In genomic region chr3:12999147-13000140, GRCh38 we compare ENCODE assay signal across 1 cellular context.
TF ChIP-seq lines count a peak whose summit lies in the region.

No MANE protein-coding gene starts in this region.

TF ChIP-seq in K562, 482 proteins besides CTCF, POLR2A, EP300 and RAD21 (continued from another document and continues in another):
- TF ChIP-seq, protein P1, sequence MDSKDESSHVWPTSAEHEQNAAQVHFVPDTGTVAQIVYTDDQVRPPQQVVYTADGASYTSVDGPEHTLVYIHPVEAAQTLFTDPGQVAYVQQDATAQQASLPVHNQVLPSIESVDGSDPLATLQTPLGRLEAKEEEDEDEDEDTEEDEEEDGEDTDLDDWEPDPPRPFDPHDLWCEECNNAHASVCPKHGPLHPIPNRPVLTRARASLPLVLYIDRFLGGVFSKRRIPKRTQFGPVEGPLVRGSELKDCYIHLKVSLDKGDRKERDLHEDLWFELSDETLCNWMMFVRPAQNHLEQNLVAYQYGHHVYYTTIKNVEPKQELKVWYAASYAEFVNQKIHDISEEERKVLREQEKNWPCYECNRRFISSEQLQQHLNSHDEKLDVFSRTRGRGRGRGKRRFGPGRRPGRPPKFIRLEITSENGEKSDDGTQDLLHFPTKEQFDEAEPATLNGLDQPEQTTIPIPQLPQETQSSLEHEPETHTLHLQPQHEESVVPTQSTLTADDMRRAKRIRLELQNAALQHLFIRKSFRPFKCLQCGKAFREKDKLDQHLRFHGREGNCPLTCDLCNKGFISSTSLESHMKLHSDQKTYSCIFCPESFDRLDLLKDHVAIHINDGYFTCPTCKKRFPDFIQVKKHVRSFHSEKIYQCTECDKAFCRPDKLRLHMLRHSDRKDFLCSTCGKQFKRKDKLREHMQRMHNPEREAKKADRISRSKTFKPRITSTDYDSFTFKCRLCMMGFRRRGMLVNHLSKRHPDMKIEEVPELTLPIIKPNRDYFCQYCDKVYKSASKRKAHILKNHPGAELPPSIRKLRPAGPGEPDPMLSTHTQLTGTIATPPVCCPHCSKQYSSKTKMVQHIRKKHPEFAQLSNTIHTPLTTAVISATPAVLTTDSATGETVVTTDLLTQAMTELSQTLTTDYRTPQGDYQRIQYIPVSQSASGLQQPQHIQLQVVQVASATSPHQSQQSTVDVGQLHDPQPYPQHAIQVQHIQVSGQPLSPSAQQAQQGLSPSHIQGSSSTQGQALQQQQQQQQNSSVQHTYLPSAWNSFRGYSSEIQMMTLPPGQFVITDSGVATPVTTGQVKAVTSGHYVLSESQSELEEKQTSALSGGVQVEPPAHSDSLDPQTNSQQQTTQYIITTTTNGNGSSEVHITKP (IDR thresholded peaks at IDR 0.05; ENCODE audit: partially characterized antibody), result peak; percentile 100
- 0 out of 2 replicates have a peak, but pooled peaks have one; percentile 51 for TF ChIP-seq CBX1 (IDR thresholded peaks at IDR 0.05; ENCODE audit: low read depth)
- TF ChIP-seq ZNF79 (CRISPR knock-in tag; IDR thresholded peaks at IDR 0.05; ENCODE audit: low read depth), result peak; percentile 55; the same call in 1 of the 2 replicates
- no peak for TF ChIP-seq PYGO2 (tag; IDR thresholded peaks at IDR 0.05)
- TF ChIP-seq RHOXF2B (CRISPR knock-in tag; conservative IDR thresholded peaks at IDR 0.05), result 0 out of 2 replicates have a peak, but pooled peaks have one; percentile 58
- TF ChIP-seq KDM5B (IDR thresholded peaks at IDR 0.05; ENCODE audit: insufficient replicate concordance, low read depth, low read length), result peak; percentile 55
- TF ChIP-seq, protein P2, sequence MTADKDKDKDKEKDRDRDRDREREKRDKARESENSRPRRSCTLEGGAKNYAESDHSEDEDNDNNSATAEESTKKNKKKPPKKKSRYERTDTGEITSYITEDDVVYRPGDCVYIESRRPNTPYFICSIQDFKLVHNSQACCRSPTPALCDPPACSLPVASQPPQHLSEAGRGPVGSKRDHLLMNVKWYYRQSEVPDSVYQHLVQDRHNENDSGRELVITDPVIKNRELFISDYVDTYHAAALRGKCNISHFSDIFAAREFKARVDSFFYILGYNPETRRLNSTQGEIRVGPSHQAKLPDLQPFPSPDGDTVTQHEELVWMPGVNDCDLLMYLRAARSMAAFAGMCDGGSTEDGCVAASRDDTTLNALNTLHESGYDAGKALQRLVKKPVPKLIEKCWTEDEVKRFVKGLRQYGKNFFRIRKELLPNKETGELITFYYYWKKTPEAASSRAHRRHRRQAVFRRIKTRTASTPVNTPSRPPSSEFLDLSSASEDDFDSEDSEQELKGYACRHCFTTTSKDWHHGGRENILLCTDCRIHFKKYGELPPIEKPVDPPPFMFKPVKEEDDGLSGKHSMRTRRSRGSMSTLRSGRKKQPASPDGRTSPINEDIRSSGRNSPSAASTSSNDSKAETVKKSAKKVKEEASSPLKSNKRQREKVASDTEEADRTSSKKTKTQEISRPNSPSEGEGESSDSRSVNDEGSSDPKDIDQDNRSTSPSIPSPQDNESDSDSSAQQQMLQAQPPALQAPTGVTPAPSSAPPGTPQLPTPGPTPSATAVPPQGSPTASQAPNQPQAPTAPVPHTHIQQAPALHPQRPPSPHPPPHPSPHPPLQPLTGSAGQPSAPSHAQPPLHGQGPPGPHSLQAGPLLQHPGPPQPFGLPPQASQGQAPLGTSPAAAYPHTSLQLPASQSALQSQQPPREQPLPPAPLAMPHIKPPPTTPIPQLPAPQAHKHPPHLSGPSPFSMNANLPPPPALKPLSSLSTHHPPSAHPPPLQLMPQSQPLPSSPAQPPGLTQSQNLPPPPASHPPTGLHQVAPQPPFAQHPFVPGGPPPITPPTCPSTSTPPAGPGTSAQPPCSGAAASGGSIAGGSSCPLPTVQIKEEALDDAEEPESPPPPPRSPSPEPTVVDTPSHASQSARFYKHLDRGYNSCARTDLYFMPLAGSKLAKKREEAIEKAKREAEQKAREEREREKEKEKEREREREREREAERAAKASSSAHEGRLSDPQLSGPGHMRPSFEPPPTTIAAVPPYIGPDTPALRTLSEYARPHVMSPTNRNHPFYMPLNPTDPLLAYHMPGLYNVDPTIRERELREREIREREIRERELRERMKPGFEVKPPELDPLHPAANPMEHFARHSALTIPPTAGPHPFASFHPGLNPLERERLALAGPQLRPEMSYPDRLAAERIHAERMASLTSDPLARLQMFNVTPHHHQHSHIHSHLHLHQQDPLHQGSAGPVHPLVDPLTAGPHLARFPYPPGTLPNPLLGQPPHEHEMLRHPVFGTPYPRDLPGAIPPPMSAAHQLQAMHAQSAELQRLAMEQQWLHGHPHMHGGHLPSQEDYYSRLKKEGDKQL (CRISPR knock-in tag; IDR thresholded peaks at IDR 0.05; ENCODE audit: borderline replicate concordance), result no peak
- TF ChIP-seq RFX1 (IDR thresholded peaks at IDR 0.05), result peak; percentile 74; the same call in 1 of the 2 replicates
- peak; percentile 87 for TF ChIP-seq EP400 (IDR thresholded peaks at IDR 0.05)
- TF ChIP-seq CREB5 (CRISPR knock-in tag; IDR thresholded peaks at IDR 0.05), result peak; percentile 66
- TF ChIP-seq ARNT (IDR thresholded peaks at IDR 0.05), result peak; percentile 46 to 77; a peak in 2 of 4 replicates
- TF ChIP-seq ELF2 (CRISPR knock-in tag; IDR thresholded peaks at IDR 0.05), result no peak; the same call in 1 of the 2 replicates
- no peak for TF ChIP-seq ZNF431 (CRISPR knock-in tag; IDR thresholded peaks at IDR 0.05)
- no peak for TF ChIP-seq FUS (optimal IDR thresholded peaks at IDR 0.05; ENCODE audit: low read depth, low read length)
- TF ChIP-seq, protein P3, sequence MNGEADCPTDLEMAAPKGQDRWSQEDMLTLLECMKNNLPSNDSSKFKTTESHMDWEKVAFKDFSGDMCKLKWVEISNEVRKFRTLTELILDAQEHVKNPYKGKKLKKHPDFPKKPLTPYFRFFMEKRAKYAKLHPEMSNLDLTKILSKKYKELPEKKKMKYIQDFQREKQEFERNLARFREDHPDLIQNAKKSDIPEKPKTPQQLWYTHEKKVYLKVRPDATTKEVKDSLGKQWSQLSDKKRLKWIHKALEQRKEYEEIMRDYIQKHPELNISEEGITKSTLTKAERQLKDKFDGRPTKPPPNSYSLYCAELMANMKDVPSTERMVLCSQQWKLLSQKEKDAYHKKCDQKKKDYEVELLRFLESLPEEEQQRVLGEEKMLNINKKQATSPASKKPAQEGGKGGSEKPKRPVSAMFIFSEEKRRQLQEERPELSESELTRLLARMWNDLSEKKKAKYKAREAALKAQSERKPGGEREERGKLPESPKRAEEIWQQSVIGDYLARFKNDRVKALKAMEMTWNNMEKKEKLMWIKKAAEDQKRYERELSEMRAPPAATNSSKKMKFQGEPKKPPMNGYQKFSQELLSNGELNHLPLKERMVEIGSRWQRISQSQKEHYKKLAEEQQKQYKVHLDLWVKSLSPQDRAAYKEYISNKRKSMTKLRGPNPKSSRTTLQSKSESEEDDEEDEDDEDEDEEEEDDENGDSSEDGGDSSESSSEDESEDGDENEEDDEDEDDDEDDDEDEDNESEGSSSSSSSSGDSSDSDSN (IDR thresholded peaks at IDR 0.05; ENCODE audit: borderline replicate concordance in 1 of 2, low read depth in 2 of 2, low read length in 2 of 2), result no peak
- no peak for TF ChIP-seq HMG20A (CRISPR knock-in tag; conservative IDR thresholded peaks at IDR 0.05)
- peak; percentile 83 for TF ChIP-seq HDAC3 (IDR thresholded peaks at IDR 0.05; ENCODE audit: borderline replicate concordance, partially characterized antibody)
- TF ChIP-seq, protein P4, sequence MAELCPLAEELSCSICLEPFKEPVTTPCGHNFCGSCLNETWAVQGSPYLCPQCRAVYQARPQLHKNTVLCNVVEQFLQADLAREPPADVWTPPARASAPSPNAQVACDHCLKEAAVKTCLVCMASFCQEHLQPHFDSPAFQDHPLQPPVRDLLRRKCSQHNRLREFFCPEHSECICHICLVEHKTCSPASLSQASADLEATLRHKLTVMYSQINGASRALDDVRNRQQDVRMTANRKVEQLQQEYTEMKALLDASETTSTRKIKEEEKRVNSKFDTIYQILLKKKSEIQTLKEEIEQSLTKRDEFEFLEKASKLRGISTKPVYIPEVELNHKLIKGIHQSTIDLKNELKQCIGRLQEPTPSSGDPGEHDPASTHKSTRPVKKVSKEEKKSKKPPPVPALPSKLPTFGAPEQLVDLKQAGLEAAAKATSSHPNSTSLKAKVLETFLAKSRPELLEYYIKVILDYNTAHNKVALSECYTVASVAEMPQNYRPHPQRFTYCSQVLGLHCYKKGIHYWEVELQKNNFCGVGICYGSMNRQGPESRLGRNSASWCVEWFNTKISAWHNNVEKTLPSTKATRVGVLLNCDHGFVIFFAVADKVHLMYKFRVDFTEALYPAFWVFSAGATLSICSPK (IDR thresholded peaks at IDR 0.05; ENCODE audit: borderline replicate concordance), result no peak
- TF ChIP-seq SAP30 (IDR thresholded peaks at IDR 0.05; ENCODE audit: borderline replicate concordance, insufficient read depth, low read depth, low read length, poor library complexity, severe bottlenecking), result no peak
- TF ChIP-seq USF2 (CRISPR knock-in tag; IDR thresholded peaks at IDR 0.05), result peak; percentile 86
- TF ChIP-seq, protein P5, sequence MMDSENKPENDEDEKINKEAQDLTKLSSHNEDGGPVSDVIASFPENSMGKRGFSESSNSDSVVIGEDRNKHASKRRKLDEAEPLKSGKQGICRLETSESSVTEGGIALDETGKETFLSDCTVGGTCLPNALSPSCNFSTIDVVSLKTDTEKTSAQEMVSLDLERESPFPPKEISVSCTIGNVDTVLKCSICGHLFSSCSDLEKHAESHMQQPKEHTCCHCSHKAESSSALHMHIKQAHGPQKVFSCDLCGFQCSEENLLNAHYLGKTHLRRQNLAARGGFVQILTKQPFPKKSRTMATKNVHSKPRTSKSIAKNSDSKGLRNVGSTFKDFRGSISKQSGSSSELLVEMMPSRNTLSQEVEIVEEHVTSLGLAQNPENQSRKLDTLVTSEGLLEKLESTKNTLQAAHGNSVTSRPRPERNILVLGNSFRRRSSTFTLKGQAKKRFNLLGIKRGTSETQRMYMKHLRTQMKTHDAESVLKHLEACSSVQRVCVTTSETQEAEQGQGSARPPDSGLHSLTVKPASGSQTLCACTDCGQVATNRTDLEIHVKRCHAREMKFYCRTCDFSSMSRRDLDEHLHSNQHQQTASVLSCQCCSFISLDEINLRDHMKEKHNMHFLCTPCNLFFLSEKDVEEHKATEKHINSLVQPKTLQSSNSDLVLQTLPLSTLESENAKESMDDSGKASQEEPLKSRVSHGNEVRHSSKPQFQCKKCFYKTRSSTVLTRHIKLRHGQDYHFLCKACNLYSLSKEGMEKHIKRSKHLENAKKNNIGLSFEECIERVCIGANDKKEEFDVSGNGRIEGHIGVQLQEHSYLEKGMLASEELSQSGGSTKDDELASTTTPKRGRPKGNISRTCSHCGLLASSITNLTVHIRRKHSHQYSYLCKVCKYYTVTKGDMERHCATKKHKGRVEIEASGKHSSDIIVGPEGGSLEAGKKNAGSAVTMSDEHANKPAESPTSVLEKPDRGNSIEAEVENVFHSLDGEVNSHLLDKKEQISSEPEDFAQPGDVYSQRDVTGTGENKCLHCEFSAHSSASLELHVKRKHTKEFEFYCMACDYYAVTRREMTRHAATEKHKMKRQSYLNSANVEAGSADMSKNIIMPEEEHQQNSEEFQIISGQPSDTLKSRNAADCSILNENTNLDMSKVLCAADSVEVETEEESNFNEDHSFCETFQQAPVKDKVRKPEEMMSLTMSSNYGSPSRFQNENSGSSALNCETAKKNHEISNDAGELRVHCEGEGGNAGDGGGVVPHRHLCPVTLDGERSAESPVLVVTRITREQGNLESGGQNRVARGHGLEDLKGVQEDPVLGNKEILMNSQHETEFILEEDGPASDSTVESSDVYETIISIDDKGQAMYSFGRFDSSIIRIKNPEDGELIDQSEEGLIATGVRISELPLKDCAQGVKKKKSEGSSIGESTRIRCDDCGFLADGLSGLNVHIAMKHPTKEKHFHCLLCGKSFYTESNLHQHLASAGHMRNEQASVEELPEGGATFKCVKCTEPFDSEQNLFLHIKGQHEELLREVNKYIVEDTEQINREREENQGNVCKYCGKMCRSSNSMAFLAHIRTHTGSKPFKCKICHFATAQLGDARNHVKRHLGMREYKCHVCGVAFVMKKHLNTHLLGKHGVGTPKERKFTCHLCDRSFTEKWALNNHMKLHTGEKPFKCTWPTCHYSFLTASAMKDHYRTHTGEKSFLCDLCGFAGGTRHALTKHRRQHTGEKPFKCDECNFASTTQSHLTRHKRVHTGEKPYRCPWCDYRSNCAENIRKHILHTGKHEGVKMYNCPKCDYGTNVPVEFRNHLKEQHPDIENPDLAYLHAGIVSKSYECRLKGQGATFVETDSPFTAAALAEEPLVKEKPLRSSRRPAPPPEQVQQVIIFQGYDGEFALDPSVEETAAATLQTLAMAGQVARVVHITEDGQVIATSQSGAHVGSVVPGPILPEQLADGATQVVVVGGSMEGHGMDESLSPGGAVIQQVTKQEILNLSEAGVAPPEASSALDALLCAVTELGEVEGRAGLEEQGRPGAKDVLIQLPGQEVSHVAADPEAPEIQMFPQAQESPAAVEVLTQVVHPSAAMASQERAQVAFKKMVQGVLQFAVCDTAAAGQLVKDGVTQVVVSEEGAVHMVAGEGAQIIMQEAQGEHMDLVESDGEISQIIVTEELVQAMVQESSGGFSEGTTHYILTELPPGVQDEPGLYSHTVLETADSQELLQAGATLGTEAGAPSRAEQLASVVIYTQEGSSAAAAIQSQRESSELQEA (IDR thresholded peaks at IDR 0.05; ENCODE audit: low read depth), result no peak; the same call in 1 of the 2 replicates
